19 cellular contexts compared by ENCODE assay signal in the genomic region with DNA sequence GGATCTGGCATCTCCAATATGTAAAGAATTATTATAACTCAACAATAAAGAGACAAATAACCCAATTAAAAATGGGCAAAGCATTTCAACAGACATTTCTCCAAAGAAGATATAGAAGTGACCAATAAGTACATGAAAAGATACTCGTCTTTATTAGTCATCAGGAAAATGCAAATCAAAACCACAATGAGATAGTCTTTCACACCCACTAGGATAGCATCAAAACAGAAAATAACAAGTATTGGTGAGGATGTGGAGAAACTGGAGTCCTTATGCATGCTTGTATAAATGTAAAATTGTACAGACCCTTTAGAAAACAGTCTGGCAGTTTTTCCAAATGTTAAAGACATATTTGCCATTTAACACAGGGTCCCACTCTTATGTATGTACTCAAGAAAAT. TPM values are rescaled to one million over a fixed set of nuclear protein-coding genes. Genes with fewer than 3 reads are reported as not detected.
A peak's percentile ranks its signal among the peaks of the same experiment; 100 is the strongest.
DNase-seq lines count a peak whose midpoint lies in the region; ATAC-seq and TF ChIP-seq lines count a peak whose summit lies in the region.
"Had no signal": no experiment of that assay in that cellular context is flagged by ENCODE, and none has a peak within 500 bp of the region (broad histone marks: within the 10 kb centered on the region; RNA-seq: fewer than 3 reads in every experiment).

No MANE protein-coding gene starts in this region.

- H3K27me3 Mint-ChIP-seq in CD14-positive monocyte (ENCODE audit: low read depth in 3 of 3), result peaks cover 0 to 7% (median 2%) of the 10 kb centered on the region in 3 donors
- H3K27me3 Mint-ChIP-seq: progenitor cell of endocrine pancreas had no signal

- H3K27ac ChIP-seq in foreskin keratinocyte, result no peak overlapping the region
- H3K27ac ChIP-seq: heart right ventricle, spleen had no signal

- no peaks in the 10 kb centered on the region for H3K4me1 ChIP-seq in foreskin keratinocyte

- H3K9me3 Mint-ChIP-seq in CD14-positive monocyte, result no peaks in the 10 kb centered on the region
- H3K9me3 Mint-ChIP-seq: naive B cell had no signal

- no peak overlapping the region for H3K27ac Mint-ChIP-seq in CD14-positive monocyte
- H3K27ac Mint-ChIP-seq: naive B cell, progenitor cell of endocrine pancreas had no signal

- TF ChIP-seq CTCF in foreskin keratinocyte (conservative IDR thresholded peaks at IDR 0.05) (no peak), CD14-positive monocyte (IDR thresholded peaks at IDR 0.05) (no peak)

- ATAC-seq in GM18520 (IDR thresholded peaks at IDR 0.05; ENCODE audit: unreplicated experiment) (peak; percentile 57), GM19468 (IDR thresholded peaks at IDR 0.05; ENCODE audit: extremely low read depth, unreplicated experiment) (peak; percentile 40), HG03342 (IDR thresholded peaks at IDR 0.05; ENCODE audit: unreplicated experiment) (peak; percentile 48), foreskin keratinocyte (peak; percentile 20)
- ATAC-seq: heart right ventricle had no signal

- H3K4me1 Mint-ChIP-seq in CD14-positive monocyte, result peaks cover 8% of the 10 kb centered on the region
- H3K4me1 Mint-ChIP-seq: naive B cell had no signal

- H3K36me3 Mint-ChIP-seq in CD14-positive monocyte, result no peaks in the 10 kb centered on the region
- H3K36me3 Mint-ChIP-seq: naive B cell had no signal

- no peak overlapping the region for H3K4me3 Mint-ChIP-seq in CD14-positive monocyte
- H3K4me3 Mint-ChIP-seq: naive B cell had no signal

- intact Hi-C loops in CD14-positive monocyte (cut with micrococcal nuclease), result no loop called here

- DNase-seq in foreskin keratinocyte (no peak), NAMALWA (ENCODE audit: low spot score) (no peak), NCI-H345 (lab: John Stamatoyannopoulos, UW) (no peak), CD14-positive monocyte (ENCODE audit: low spot score) (no peak)
- DNase-seq: activated CD4-positive, alpha-beta T cell treated with anti-CD3 and anti-CD28 coated beads, Interleukin-2, amount 50 U/mL, for 48 hours; amniotic stem cell; central memory CD4-positive, alpha-beta T cell; effector CD8-positive, alpha-beta T cell; heart right ventricle; kidney; mammary epithelial cell; naive B cell; NCI-H1436; spleen; SW 1271 had no signal

- H3K27me3 ChIP-seq in foreskin keratinocyte, result no peaks in the 10 kb centered on the region
- H3K27me3 ChIP-seq: heart right ventricle, spleen had no signal

RNA-seq across cellular contexts. Expression of gene ITGA1, which starts 39.1 kb away (rescaled TPM):
- 2.5 and 7.6 TPM in 2 replicates for total RNA-seq in foreskin keratinocyte
- polyA plus RNA-seq in foreskin keratinocyte (0.36 and 0.84 TPM in 2 replicates), CD14-positive monocyte (under 1 TPM; 0.79 to 0.89 TPM)

RNA-seq across cellular contexts. Expression of gene PELO, which starts 39.1 kb away (rescaled TPM):
- 16.2 and 17.1 TPM in 2 replicates for total RNA-seq in foreskin keratinocyte
- polyA plus RNA-seq in foreskin keratinocyte, result 21.4 and 22.3 TPM in 2 replicates
- polyA plus RNA-seq in CD14-positive monocyte, result 1 to 10 TPM; 1.8 to 2.1 TPM
